Comparison of ENCODE assay signal across 1 cellular context in the genomic region with DNA sequence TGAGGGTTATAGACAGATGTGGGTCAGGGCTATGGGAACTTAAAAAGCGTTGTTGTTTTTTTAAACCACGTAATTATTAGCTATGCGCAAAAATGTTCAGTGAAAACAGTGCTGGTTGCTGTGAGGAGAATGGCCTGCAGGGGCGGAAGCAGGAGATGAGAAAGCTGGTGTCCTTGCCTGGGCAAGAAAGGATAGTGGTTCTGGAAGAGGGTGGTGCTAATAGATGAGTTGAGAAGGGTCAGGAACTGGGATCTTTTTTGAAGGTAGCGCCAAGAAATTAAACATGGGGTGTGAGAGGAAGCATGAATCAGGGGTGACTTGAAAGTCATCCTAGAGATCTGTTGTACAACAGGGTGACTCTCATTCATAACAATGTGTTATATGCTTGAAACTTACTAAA.
TF ChIP-seq lines count a peak whose summit lies in the region.

No MANE protein-coding gene starts in this region.

TF ChIP-seq in GM12878, 131 proteins besides CTCF, POLR2A, EP300 and RAD21:
- TF ChIP-seq SPI1 (IDR thresholded peaks at IDR 0.05; ENCODE audit: borderline replicate concordance, insufficient read depth, low read depth, low read length) = peak; percentile 5; the same call in 1 of the 2 replicates
- 0 out of 4 replicates have a peak, but pooled peaks of 1 of the 2 experiments have one; percentile 26 for TF ChIP-seq IKZF2 (IDR thresholded peaks at IDR 0.05)
- no peak for TF ChIP-seq TBL1XR1 (IDR thresholded peaks at IDR 0.05; ENCODE audit: low read depth, low read length)
